In the genomic region with DNA sequence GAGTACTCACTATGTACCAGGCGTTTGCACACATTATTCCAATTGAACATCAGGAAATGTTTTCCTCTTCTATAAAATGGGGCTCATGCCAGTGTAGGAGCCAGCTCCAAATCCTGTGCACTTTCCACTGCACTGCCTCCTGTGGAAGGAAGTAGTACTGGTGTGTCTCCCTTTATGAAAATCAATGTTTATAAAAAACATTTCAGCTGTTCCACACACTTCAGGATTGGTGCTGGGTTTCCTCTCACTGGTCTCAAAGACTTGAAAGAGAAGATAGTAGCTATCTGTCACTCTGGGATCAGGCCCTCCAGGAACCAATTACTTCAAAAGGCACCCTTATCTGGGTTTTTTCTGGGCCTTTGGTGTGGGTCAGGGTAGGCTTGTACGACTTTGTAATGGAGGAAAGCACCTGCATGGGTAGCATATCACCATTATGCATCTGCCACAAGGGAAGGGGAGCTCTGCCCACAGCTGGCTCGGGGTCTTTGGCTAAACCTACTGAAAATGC, we compare ENCODE assay signal across 8 cellular contexts. TPM values are rescaled to one million over a fixed set of nuclear protein-coding genes. Genes with fewer than 3 reads are reported as not detected.
DNase-seq lines count a peak whose midpoint lies in the region; ATAC-seq, FAIRE-seq and TF ChIP-seq lines count a peak whose summit lies in the region.

No MANE protein-coding gene starts in this region.

- H3K4me3 ChIP-seq in CD4-positive, alpha-beta memory T cell (ENCODE audit: low read length in 2 of 2): no peak overlapping the region
- no peak overlapping the region for H3K4me3 ChIP-seq in KMS-11 (IDR thresholded peaks at IDR 0.05; ENCODE audit: insufficient read depth, low read depth, low read length)
- no peak overlapping the region for H3K4me3 ChIP-seq in body of pancreas
- H3K4me3 ChIP-seq in mucosa of descending colon: no peak overlapping the region
- no peak overlapping the region for H3K4me3 ChIP-seq in kidney (ENCODE audit: low read length in 2 of 2)

- no peak for TF ChIP-seq POLR2A in body of pancreas (IDR thresholded peaks at IDR 0.05)

- POLR2A ChIA-PET in CD4-positive, alpha-beta memory T cell (lab: Charles Lee; ENCODE audit: partially characterized antibody): interaction anchor here (0.8 to 2.3 kb wide), 4 partner anchors 15 to 48 kb away, joined by 3 to 6 read pairs (median 4); no protein-coding TSS in a partner anchor

- peak overlapping the region; percentile 50 to 90 (median 84) for H3K27ac Mint-ChIP-seq in CD4-positive, alpha-beta memory T cell

- no peak overlapping the region for H3K9ac ChIP-seq in KMS-11
- H3K9ac ChIP-seq in kidney (ENCODE audit: low read length in 2 of 2): no peak overlapping the region

- no peak overlapping the region for H2AFZ ChIP-seq in KMS-11 (ENCODE audit: low read depth)

- H3K27me3 Mint-ChIP-seq in CD4-positive, alpha-beta memory T cell: no peaks in the 10 kb centered on the region

- intact Hi-C loops in CD4-positive, alpha-beta memory T cell (cut with micrococcal nuclease): loop anchor here (2.0 kb wide), 1 partner anchor 62 kb away; no protein-coding TSS in a partner anchor
- intact Hi-C loops in body of pancreas (cut with DNase I): no loop called here
- intact Hi-C loops in mucosa of descending colon (cut with DNase I, micrococcal nuclease): no loop called here
- intact Hi-C loops in kidney (cut with DNase I): no loop called here

- peak overlapping the region in 3 of 8 donors; percentile 24 to 38 (median 25) for H3K4me3 Mint-ChIP-seq in CD4-positive, alpha-beta memory T cell

- peaks cover 82% of the 10 kb centered on the region for H3K36me3 ChIP-seq in CD4-positive, alpha-beta memory T cell (ENCODE audit: insufficient read depth, low read length)
- no peaks in the 10 kb centered on the region; the same call in 1 of the 2 replicates for H3K36me3 ChIP-seq in KMS-11 (ENCODE audit: insufficient read depth)
- peaks cover 0 to 11% of the 10 kb centered on the region in 2 donors for H3K36me3 ChIP-seq in body of pancreas (replicated peaks in 1 of 2; ENCODE audit: insufficient read depth in 1 of 2, low read depth in 2 of 2)
- H3K36me3 ChIP-seq in mucosa of descending colon (ENCODE audit: low read depth): no peaks in the 10 kb centered on the region
- peaks cover 12 to 25% of the 10 kb centered on the region in 2 donors for H3K36me3 ChIP-seq in kidney (ENCODE audit: control insufficient read depth in 1 of 2, insufficient read depth in 2 of 2, low read length in 2 of 2)

- peak; percentile 55 for ATAC-seq in body of pancreas
- peak; percentile 57 for ATAC-seq in mucosa of descending colon
- no peak for ATAC-seq in GM19395 (IDR thresholded peaks at IDR 0.05; ENCODE audit: unreplicated experiment)

- no peaks in the 10 kb centered on the region for H3K79me2 ChIP-seq in KMS-11 (ENCODE audit: insufficient read depth, low read depth)

- H3K4me1 ChIP-seq in CD4-positive, alpha-beta memory T cell (ENCODE audit: insufficient read depth, low read length): peaks cover 17% of the 10 kb centered on the region
- H3K4me1 ChIP-seq in KMS-11 (ENCODE audit: low read depth, poor library complexity, severe bottlenecking) (no peaks in the 10 kb centered on the region), body of pancreas (no peaks in the 10 kb centered on the region), mucosa of descending colon (ENCODE audit: low read depth) (no peaks in the 10 kb centered on the region), kidney (ENCODE audit: control insufficient read depth in 1 of 2, insufficient read depth in 1 of 2, low read depth in 1 of 2, low read length in 2 of 2) (no peaks in the 10 kb centered on the region)

- peak overlapping the region; percentile 23 for H3K27ac ChIP-seq in CD4-positive, alpha-beta memory T cell (ENCODE audit: low read depth, low read length)
- H3K27ac ChIP-seq in KMS-11 (no peak overlapping the region), body of pancreas (no peak overlapping the region), kidney (ENCODE audit: low read depth in 2 of 2, low read length in 2 of 2) (no peak overlapping the region)

- WGBS in body of pancreas, 2 donors: 74 to 86% methylated on average over 3 of the region's 3 CpGs

- peak; percentile 66 for TF ChIP-seq CTCF in KMS-11 (conservative IDR thresholded peaks at IDR 0.05; ENCODE audit: low read depth, low read length)
- peak in 6 of 7 experiments; percentile 9 to 35 (median 29) for TF ChIP-seq CTCF in body of pancreas (IDR thresholded peaks at IDR 0.05)
- no peak for TF ChIP-seq CTCF in mucosa of descending colon (IDR thresholded peaks at IDR 0.05)
- no peak for TF ChIP-seq CTCF in kidney (IDR thresholded peaks at IDR 0.05; ENCODE audit: borderline replicate concordance, extremely low read depth, insufficient read depth)

- H3K27me3 ChIP-seq in CD4-positive, alpha-beta memory T cell (ENCODE audit: insufficient read depth, low read length): no peaks in the 10 kb centered on the region
- H3K27me3 ChIP-seq in KMS-11 (ENCODE audit: insufficient read depth, low read depth) (no peaks in the 10 kb centered on the region), body of pancreas (no peaks in the 10 kb centered on the region)

- CTCF ChIA-PET in CD4-positive, alpha-beta memory T cell (lab: Charles Lee; ENCODE audit: partially characterized antibody): interaction anchor here (0.6 to 2.8 kb wide), 14 partner anchors 9 to 187 kb away, joined by 3 to 10 read pairs (median 4); no protein-coding TSS in a partner anchor

- H3K4me1 Mint-ChIP-seq in CD4-positive, alpha-beta memory T cell: peaks cover 18 to 26% (median 23%) of the 10 kb centered on the region in 4 donors

- peaks cover 57 to 88% of the 10 kb centered on the region in 2 donors for H3K36me3 Mint-ChIP-seq in CD4-positive, alpha-beta memory T cell

- H3K9me3 ChIP-seq in CD4-positive, alpha-beta memory T cell (ENCODE audit: control insufficient read depth in 1 of 2, low read length in 2 of 2): no peaks in the 10 kb centered on the region
- H3K9me3 ChIP-seq in body of pancreas (no peaks in the 10 kb centered on the region), mucosa of descending colon (no peaks in the 10 kb centered on the region), kidney (ENCODE audit: control insufficient read depth in 1 of 2, low read length in 2 of 2) (no peaks in the 10 kb centered on the region)

- DNase-seq in CD4-positive, alpha-beta memory T cell: peak; percentile 21 to 51 (median 28)
- DNase-seq in body of pancreas (no peak), mucosa of descending colon (no peak), amniotic stem cell (lab: John Stamatoyannopoulos, UW) (no peak), kidney (no peak), KG1 (lab: John Stamatoyannopoulos, UW) (no peak)

- no peak for FAIRE-seq in kidney (lab: Jason Lieb, UNC)

- H3K9me3 Mint-ChIP-seq in CD4-positive, alpha-beta memory T cell: no peaks in the 10 kb centered on the region

- no peaks in the 10 kb centered on the region for H4K20me1 ChIP-seq in KMS-11 (ENCODE audit: insufficient read depth)

- no peak overlapping the region for H3K4me2 ChIP-seq in KMS-11

RNA-seq across cellular contexts. Expression of a gene that starts 32.5 kb away (rescaled TPM):
- 10 to 100 TPM; 65.5 to 68.1 TPM for total RNA-seq in CD4-positive, alpha-beta memory T cell
- 10 to 100 TPM; 34.8 to 54.0 TPM for polyA plus RNA-seq in CD4-positive, alpha-beta memory T cell
- total RNA-seq in body of pancreas (10 to 100 TPM; 13.5 to 21.8 TPM), mucosa of descending colon (10 to 100 TPM; 70.1 to 87.2 (median 76.2) TPM), kidney (78.6 TPM)
- 48.0 TPM for polyA plus RNA-seq in kidney (ENCODE audit: insufficient read depth, low read depth, low replicate concordance)

Comparison
In these comparisons a context has a peak if more than half of its experiments do, and no peak if none do; other contexts are left out.
1. DNase-seq: peak in CD4-positive, alpha-beta memory T cell (5 of 5); none in body of pancreas (0 of 4), mucosa of descending colon (0 of 3), amniotic stem cell (single experiment), kidney (single experiment) and KG1 (single experiment).
2. CTCF ChIP-seq: peak in KMS-11 (single experiment) and body of pancreas (6 of 7); none in mucosa of descending colon (single experiment) and kidney (single experiment).